In genomic region chr2:9139491-9140443, GRCh38 we compare ENCODE assay signal across 9 cellular contexts.
DNase-seq lines count a peak whose midpoint lies in the region; ATAC-seq, FAIRE-seq and TF ChIP-seq lines count a peak whose summit lies in the region.
"Had no signal": no experiment of that assay in that cellular context is flagged by ENCODE, and none has a peak within 500 bp of the region (broad histone marks: within the 10 kb centered on the region; RNA-seq: fewer than 3 reads in every experiment).

No MANE protein-coding gene starts in this region.

- H3K36me3 ChIP-seq in neutrophil (no peaks in the 10 kb centered on the region), tibial nerve (no peaks in the 10 kb centered on the region)

- peaks cover 15% of the 10 kb centered on the region for H3K27me3 Mint-ChIP-seq in activated T-cell treated with anti-CD3 and anti-CD28 coated beads, Interleukin-2, amount 50 U/mL, for 72 hours (ENCODE audit: low read depth)

- TF ChIP-seq EP300 in tibial nerve (IDR thresholded peaks at IDR 0.05): no peak

- TF ChIP-seq CTCF in GM12873 (IDR thresholded peaks at IDR 0.05; ENCODE audit: insufficient read depth, low read depth, low read length, missing control alignments) (peak; percentile 84), neutrophil (IDR thresholded peaks at IDR 0.05) (peak; percentile 68), tibial nerve (IDR thresholded peaks at IDR 0.05) (peak; percentile 66 to 81 (median 74))

- peak; percentile 13 for FAIRE-seq in HTR-8/SVneo (lab: Jason Lieb, UNC)

- H3K4me1 Mint-ChIP-seq in activated T-cell treated with anti-CD3 and anti-CD28 coated beads, Interleukin-2, amount 50 U/mL, for 72 hours (ENCODE audit: low read depth): no peaks in the 10 kb centered on the region

- H3K4me3 ChIP-seq in neutrophil (ENCODE audit: low read depth in 1 of 2, low read length in 1 of 2): no peak overlapping the region
- H3K4me3 ChIP-seq in tibial nerve: no peak overlapping the region

- peak; percentile 82 for DNase-seq in HTR-8/SVneo (ENCODE audit: insufficient read length, low spot score)
- DNase-seq in OCI-M1 (lab: John Stamatoyannopoulos, UW): peak; percentile 73
- peak; percentile 76 to 81 for DNase-seq in activated T-cell treated with anti-CD3 and anti-CD28 coated beads, Interleukin-2, amount 50 U/mL, for 72 hours
- peak; percentile 39 for DNase-seq in fibroblast of the conjunctiva (ENCODE audit: low read depth)
- DNase-seq in tibial nerve (ENCODE audit: low spot score in 2 of 2): peak; percentile 43 to 83

- no peaks in the 10 kb centered on the region for H3K36me3 Mint-ChIP-seq in activated T-cell treated with anti-CD3 and anti-CD28 coated beads, Interleukin-2, amount 50 U/mL, for 72 hours (ENCODE audit: insufficient read depth in 2 of 2)

- H3K27ac ChIP-seq in neutrophil (no peak overlapping the region), tibial nerve (no peak overlapping the region)
- H3K27ac ChIP-seq: epithelial cell of prostate had no signal

- H3K9me3 ChIP-seq in neutrophil (no peaks in the 10 kb centered on the region), tibial nerve (no peaks in the 10 kb centered on the region)

- H3K4me1 ChIP-seq in neutrophil (ENCODE audit: control insufficient read depth in 1 of 2, insufficient read depth in 1 of 2, low read depth in 1 of 2, low read length in 1 of 2) (peaks cover 7 to 12% of the 10 kb centered on the region in 2 experiments), tibial nerve (peaks cover 0 to 27% (median 7%) of the 10 kb centered on the region in 4 donors)

- 37 to 39% methylated on average over 18 to 19 of the region's 19 CpGs for WGBS in tibial nerve, 2 donors

- H3K27ac Mint-ChIP-seq in activated T-cell treated with anti-CD3 and anti-CD28 coated beads, Interleukin-2, amount 50 U/mL, for 72 hours: no peak overlapping the region

- H3K27me3 ChIP-seq in neutrophil (peaks cover 23% of the 10 kb centered on the region), tibial nerve (no peaks in the 10 kb centered on the region)

- no peak overlapping the region for H3K4me3 Mint-ChIP-seq in activated T-cell treated with anti-CD3 and anti-CD28 coated beads, Interleukin-2, amount 50 U/mL, for 72 hours

- H3K9me3 Mint-ChIP-seq in activated T-cell treated with anti-CD3 and anti-CD28 coated beads, Interleukin-2, amount 50 U/mL, for 72 hours: no peaks in the 10 kb centered on the region

- TF ChIP-seq POLR2A in tibial nerve (IDR thresholded peaks at IDR 0.05): no peak

- peak; percentile 45 to 53 for ATAC-seq in activated T-cell treated with anti-CD3 and anti-CD28 coated beads, Interleukin-2, amount 50 U/mL, for 72 hours (replicated peaks in 1 of 2)
- ATAC-seq in GM21825 (IDR thresholded peaks at IDR 0.05; ENCODE audit: unreplicated experiment): no peak
